In the genomic region with DNA sequence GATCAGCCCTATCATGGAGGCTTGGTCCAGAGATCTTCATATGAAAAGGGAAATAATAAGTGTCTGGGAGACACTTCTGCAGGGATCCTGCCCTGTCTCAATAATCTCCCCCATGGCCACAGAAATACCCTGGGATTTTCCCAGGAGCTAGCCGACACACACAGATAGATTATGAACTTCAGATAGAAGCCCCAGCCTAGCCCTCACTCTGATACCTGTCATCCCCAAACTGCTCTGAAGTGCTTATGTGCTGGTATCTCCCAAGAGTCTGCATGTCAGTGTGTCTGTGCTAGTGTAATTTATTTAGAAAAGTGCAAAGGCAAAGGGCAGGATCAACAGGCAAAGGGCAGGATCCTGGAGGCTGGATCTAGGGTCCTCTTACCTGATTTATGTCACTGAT, we compare ENCODE assay signal across 2 cellular contexts.
TF ChIP-seq lines count a peak whose summit lies in the region.

No MANE protein-coding gene starts in this region.

TF ChIP-seq in GM12891, 5 proteins besides CTCF, POLR2A, EP300 and RAD21:
- TF ChIP-seq PAX5 (IDR thresholded peaks at IDR 0.05; ENCODE audit: insufficient read depth, low read length, severe bottlenecking) (no peak), POLR2AphosphoS5 (IDR thresholded peaks at IDR 0.05; ENCODE audit: low read depth, low read length) (peak; percentile 49; the same call in 1 of the 2 replicates)
TF ChIP-seq in GM12891: peak in this region for 1.

TF ChIP-seq in GM12878, 131 proteins besides CTCF, POLR2A, EP300 and RAD21:
- TF ChIP-seq SREBF2 (IDR thresholded peaks at IDR 0.05; ENCODE audit: low read length) (no peak), NRF1 (conservative IDR thresholded peaks at IDR 0.05; ENCODE audit: low read depth, low read length) (no peak), YY1 (IDR thresholded peaks at IDR 0.05; ENCODE audit: low read depth, low read length) (no peak), KAT2A (conservative IDR thresholded peaks at IDR 0.05; ENCODE audit: control insufficient read depth, low read depth, low read length) (no peak), IKZF2 (IDR thresholded peaks at IDR 0.05) (no peak)
- TF ChIP-seq, protein P1, sequence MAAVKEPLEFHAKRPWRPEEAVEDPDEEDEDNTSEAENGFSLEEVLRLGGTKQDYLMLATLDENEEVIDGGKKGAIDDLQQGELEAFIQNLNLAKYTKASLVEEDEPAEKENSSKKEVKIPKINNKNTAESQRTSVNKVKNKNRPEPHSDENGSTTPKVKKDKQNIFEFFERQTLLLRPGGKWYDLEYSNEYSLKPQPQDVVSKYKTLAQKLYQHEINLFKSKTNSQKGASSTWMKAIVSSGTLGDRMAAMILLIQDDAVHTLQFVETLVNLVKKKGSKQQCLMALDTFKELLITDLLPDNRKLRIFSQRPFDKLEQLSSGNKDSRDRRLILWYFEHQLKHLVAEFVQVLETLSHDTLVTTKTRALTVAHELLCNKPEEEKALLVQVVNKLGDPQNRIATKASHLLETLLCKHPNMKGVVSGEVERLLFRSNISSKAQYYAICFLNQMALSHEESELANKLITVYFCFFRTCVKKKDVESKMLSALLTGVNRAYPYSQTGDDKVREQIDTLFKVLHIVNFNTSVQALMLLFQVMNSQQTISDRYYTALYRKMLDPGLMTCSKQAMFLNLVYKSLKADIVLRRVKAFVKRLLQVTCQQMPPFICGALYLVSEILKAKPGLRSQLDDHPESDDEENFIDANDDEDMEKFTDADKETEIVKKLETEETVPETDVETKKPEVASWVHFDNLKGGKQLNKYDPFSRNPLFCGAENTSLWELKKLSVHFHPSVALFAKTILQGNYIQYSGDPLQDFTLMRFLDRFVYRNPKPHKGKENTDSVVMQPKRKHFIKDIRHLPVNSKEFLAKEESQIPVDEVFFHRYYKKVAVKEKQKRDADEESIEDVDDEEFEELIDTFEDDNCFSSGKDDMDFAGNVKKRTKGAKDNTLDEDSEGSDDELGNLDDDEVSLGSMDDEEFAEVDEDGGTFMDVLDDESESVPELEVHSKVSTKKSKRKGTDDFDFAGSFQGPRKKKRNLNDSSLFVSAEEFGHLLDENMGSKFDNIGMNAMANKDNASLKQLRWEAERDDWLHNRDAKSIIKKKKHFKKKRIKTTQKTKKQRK (IDR thresholded peaks at IDR 0.05; ENCODE audit: low read depth, low read length), result no peak
- TF ChIP-seq, protein P2, sequence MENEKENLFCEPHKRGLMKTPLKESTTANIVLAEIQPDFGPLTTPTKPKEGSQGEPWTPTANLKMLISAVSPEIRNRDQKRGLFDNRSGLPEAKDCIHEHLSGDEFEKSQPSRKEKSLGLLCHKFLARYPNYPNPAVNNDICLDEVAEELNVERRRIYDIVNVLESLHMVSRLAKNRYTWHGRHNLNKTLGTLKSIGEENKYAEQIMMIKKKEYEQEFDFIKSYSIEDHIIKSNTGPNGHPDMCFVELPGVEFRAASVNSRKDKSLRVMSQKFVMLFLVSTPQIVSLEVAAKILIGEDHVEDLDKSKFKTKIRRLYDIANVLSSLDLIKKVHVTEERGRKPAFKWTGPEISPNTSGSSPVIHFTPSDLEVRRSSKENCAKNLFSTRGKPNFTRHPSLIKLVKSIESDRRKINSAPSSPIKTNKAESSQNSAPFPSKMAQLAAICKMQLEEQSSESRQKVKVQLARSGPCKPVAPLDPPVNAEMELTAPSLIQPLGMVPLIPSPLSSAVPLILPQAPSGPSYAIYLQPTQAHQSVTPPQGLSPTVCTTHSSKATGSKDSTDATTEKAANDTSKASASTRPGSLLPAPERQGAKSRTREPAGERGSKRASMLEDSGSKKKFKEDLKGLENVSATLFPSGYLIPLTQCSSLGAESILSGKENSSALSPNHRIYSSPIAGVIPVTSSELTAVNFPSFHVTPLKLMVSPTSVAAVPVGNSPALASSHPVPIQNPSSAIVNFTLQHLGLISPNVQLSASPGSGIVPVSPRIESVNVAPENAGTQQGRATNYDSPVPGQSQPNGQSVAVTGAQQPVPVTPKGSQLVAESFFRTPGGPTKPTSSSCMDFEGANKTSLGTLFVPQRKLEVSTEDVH (IDR thresholded peaks at IDR 0.05; ENCODE audit: low read depth, partially characterized antibody), result no peak
